ENCODE assay signal across 1 cellular context in the genomic region with DNA sequence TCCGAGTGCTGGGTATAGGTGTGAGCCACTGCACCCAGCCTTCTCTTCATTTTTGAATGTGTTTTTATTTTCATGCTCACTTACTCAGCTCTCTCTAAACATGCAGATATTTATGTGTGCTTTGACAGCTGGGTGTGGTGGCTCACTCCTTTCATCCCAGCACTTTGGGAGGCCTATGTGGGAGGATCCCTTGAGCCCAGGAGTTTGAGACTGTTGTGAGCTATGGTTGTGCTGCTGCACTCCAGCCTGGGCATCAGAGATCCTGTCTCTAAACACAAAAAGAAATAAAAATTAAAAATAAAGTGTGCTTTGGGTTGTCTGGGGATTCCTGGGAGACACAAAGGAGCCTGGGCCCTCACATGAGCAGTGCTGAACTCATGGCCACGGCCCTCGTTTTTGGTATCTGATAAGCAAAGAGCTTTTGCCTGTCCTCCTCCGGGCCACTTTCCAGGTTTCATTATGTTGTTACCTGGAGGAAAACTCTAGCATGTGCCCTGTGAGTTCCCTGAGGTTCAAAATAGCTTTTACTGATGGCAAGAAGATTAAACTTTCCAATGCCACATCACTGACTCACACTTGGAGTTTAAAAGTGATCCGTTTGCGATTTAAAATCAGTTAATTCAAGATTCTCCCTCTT.
TF ChIP-seq lines count a peak whose summit lies in the region.

No MANE protein-coding gene starts in this region.

TF ChIP-seq in H1, 55 proteins besides CTCF, POLR2A, EP300 and RAD21:
- TF ChIP-seq, protein P1, sequence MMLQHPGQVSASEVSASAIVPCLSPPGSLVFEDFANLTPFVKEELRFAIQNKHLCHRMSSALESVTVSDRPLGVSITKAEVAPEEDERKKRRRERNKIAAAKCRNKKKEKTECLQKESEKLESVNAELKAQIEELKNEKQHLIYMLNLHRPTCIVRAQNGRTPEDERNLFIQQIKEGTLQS (IDR thresholded peaks at IDR 0.05; ENCODE audit: insufficient read depth, low read depth, low read length) = no peak
- TF ChIP-seq, protein P2, sequence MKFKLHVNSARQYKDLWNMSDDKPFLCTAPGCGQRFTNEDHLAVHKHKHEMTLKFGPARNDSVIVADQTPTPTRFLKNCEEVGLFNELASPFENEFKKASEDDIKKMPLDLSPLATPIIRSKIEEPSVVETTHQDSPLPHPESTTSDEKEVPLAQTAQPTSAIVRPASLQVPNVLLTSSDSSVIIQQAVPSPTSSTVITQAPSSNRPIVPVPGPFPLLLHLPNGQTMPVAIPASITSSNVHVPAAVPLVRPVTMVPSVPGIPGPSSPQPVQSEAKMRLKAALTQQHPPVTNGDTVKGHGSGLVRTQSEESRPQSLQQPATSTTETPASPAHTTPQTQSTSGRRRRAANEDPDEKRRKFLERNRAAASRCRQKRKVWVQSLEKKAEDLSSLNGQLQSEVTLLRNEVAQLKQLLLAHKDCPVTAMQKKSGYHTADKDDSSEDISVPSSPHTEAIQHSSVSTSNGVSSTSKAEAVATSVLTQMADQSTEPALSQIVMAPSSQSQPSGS (IDR thresholded peaks at IDR 0.05; ENCODE audit: low read length) = no peak
- no peak for TF ChIP-seq BCL11A (IDR thresholded peaks at IDR 0.05; ENCODE audit: low read depth in 2 of 2, low read length in 2 of 2)
- TF ChIP-seq FOSL1 (IDR thresholded peaks at IDR 0.05; ENCODE audit: insufficient read depth, low read depth, low read length) = no peak
- TF ChIP-seq TAF1 (IDR thresholded peaks at IDR 0.05; ENCODE audit: low read depth, low read length) = no peak
- TF ChIP-seq CBX8 (IDR thresholded peaks at IDR 0.05; ENCODE audit: borderline replicate concordance, low read depth, low read length) = no peak
- no peak for TF ChIP-seq TEAD4 (IDR thresholded peaks at IDR 0.05; ENCODE audit: low read depth, low read length)
- no peak for TF ChIP-seq ZNF274 (IDR thresholded peaks at IDR 0.05; ENCODE audit: borderline replicate concordance, extremely low read depth, low read length)
TF ChIP-seq in H1: peak in this region for 0.
